Comparison of ENCODE assay signal across 8 cellular contexts in the genomic region with DNA sequence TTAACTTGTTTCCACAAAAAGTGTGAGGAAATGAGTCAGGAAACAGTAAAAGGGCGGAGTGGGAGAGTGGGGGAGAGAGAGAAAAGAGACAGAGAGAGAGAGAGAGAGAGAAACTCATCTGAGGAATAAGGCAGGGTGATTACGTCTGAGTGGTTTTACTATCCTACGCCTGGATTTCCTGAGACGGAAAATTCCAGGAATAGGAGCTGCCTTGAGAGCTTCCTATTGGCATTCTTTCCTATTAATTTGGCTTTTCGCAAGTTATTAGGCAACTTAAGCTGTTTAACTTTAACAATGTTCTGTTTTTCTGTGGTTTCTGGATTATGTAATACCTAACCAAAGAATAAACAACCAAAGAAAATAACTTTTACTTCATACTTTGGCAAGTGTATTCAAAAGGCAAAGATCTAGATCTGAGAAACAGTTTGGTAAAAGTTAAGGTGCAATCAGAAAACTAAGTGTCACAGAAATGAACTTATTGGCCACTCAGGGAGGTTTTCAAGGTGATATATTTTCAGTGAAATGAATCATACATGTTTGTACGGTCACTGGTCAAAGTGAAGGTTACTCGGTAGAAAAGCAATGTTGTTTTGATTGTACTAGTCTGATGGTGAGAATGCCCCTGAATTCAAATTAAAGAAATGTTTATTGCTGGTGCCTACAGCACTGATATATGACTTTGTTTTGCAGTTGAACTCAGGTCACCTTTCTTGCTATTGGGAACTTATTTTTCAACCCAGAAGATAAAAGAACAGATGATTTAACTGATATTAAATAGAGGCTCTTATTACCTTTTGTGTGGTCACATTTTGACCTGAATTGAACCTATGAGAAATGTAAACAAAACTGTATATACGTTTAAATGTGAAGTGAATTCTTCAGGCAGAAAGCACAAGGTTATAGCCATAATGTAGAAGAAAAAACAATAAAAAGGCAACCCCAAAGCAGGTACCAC. TPM values are rescaled to one million over a fixed set of nuclear protein-coding genes. Genes with fewer than 3 reads are reported as not detected.
A peak's percentile ranks its signal among the peaks of the same experiment; 100 is the strongest.
DNase-seq lines count a peak whose midpoint lies in the region; ATAC-seq and TF ChIP-seq lines count a peak whose summit lies in the region.

No MANE protein-coding gene starts in this region.

- POLR2A ChIA-PET in PC-9 (lab: Charles Lee; ENCODE audit: unreplicated experiment) (interaction anchor here (0.6 kb wide), 2 partner anchors 34 to 186 kb away, joined by 3 to 4 read pairs; no protein-coding TSS in a partner anchor), GM10248 (lab: Yijun Ruan, JAX) (no interaction called here)

- TF ChIP-seq CTCF in PC-9 (conservative IDR thresholded peaks at IDR 0.05): no peak; the same call in 1 of the 2 replicates
- no peak for TF ChIP-seq CTCF in colonic mucosa (IDR thresholded peaks at IDR 0.05)
- TF ChIP-seq CTCF in GM10248 (IDR thresholded peaks at IDR 0.05; ENCODE audit: control extremely low read depth, extremely low read depth, low read depth, missing control alignments): no peak
- no peak for TF ChIP-seq CTCF in dorsolateral prefrontal cortex (IDR thresholded peaks at IDR 0.05 in 54 of 56, conservative IDR thresholded peaks at IDR 0.05 in 2 of 56; ENCODE audit: low read depth in 1 of 56, partially characterized antibody in 56 of 56)

- no peaks in the 10 kb centered on the region for H3K9me2 ChIP-seq in PC-9 (ENCODE audit: insufficient read depth)

- peaks cover 6% of the 10 kb centered on the region; the same call in 1 of the 2 replicates for H3K9me3 ChIP-seq in PC-9 (ENCODE audit: insufficient read depth, low read depth)
- H3K9me3 ChIP-seq in colonic mucosa: no peaks in the 10 kb centered on the region

- peak overlapping the region; percentile 7; the same call in 1 of the 2 replicates for H2AFZ ChIP-seq in PC-9

- no peaks in the 10 kb centered on the region for H3K36me3 ChIP-seq in PC-9 (ENCODE audit: low read depth)
- H3K36me3 ChIP-seq in colonic mucosa: no peaks in the 10 kb centered on the region

- CTCF ChIA-PET in PC-9 (lab: Charles Lee): interaction anchor here (0.6 to 1.2 kb wide), 5 partner anchors 30 to 215 kb away, joined by 4 to 5 read pairs (median 4); no protein-coding TSS in a partner anchor
- CTCF ChIA-PET in GM10248 (lab: Yijun Ruan, JAX): interaction anchor here (2.1 to 2.2 kb wide), 2 partner anchors 32 to 102 kb away, joined by 8 to 9 read pairs; no protein-coding TSS in a partner anchor

- ATAC-seq in GM18498 (IDR thresholded peaks at IDR 0.05; ENCODE audit: unreplicated experiment) (peak; percentile 62), HG02759 (IDR thresholded peaks at IDR 0.05; ENCODE audit: unreplicated experiment) (peak; percentile 68), HG02870 (IDR thresholded peaks at IDR 0.05; ENCODE audit: unreplicated experiment) (no peak)

- H3K27me3 ChIP-seq in PC-9 (ENCODE audit: insufficient read depth, low read depth): no peaks in the 10 kb centered on the region
- H3K27me3 ChIP-seq in colonic mucosa: no peaks in the 10 kb centered on the region
- H3K27me3 ChIP-seq in dorsolateral prefrontal cortex: no peaks in the 10 kb centered on the region

- H4K20me1 ChIP-seq in PC-9 (ENCODE audit: insufficient read depth): no peaks in the 10 kb centered on the region

- no TSS peak for BruUV-seq in PC-9 (replicated peaks; lab: Mats Ljungman, UMichigan)

- H3K9ac ChIP-seq in colonic mucosa (ENCODE audit: low read depth in 2 of 2, low read length in 2 of 2): peak overlapping the region in 1 of 2 donors; percentile 58

- H3K27ac ChIP-seq in PC-9 (peak overlapping the region; percentile 88), colonic mucosa (peak overlapping the region; percentile 78), dorsolateral prefrontal cortex (peak overlapping the region in 7 of 59 donors; percentile 8 to 55 (median 39))

- H3K79me2 ChIP-seq in PC-9 (ENCODE audit: low read depth): no peaks in the 10 kb centered on the region

- DNase-seq in PC-9 (peak; percentile 28 to 97), colonic mucosa (peak; percentile 41), mucosa of gallbladder (ENCODE audit: low spot score) (peak; percentile 30), GM10248 (ENCODE audit: extremely low spot score) (no peak), dorsolateral prefrontal cortex (no peak)

- intact Hi-C loops in PC-9 (cut with micrococcal nuclease; ENCODE audit: unreplicated experiment) (loop anchor here (1.0 to 5.0 kb wide), 4 partner anchors 40 to 187 kb away; a partner anchor contains a TSS), colonic mucosa (cut with DNase I) (no loop called here), dorsolateral prefrontal cortex (cut with DNase I) (no loop called here)

- peaks cover 64% of the 10 kb centered on the region for H3K4me1 ChIP-seq in PC-9 (replicated peaks; ENCODE audit: insufficient read depth)
- peaks cover 3% of the 10 kb centered on the region for H3K4me1 ChIP-seq in colonic mucosa

- peak overlapping the region; percentile 76 for H3K4me2 ChIP-seq in PC-9

- H3K4me3 ChIP-seq in PC-9: peak overlapping the region; percentile 27; the same call in 1 of the 2 replicates
- H3K4me3 ChIP-seq in colonic mucosa: no peak overlapping the region
- H3K4me3 ChIP-seq in dorsolateral prefrontal cortex: peak overlapping the region in 3 of 59 donors; percentile 4 to 22 (median 10)

- H3F3A ChIP-seq in PC-9 (ENCODE audit: insufficient read depth, low read depth): peaks cover 63% of the 10 kb centered on the region

RNA-seq across cellular contexts. Expression of a gene that starts 39.9 kb away (rescaled TPM):
- 18.3 and 21.4 TPM in 2 replicates for total RNA-seq in PC-9 (2021)
- total RNA-seq in colonic mucosa: 100 to 1,000 TPM in 1 of 2 donors, 10 to 100 TPM in 1; 57.2 to 118 TPM
- total RNA-seq in mucosa of gallbladder: 40.3 TPM
- total RNA-seq in dorsolateral prefrontal cortex: 10 to 100 TPM in 6 of 120 experiments, 1 to 10 TPM in 113, under 1 TPM in 1; 0.77 to 25.0 (median 4.6) TPM

Comparison
In these comparisons a context has a peak if more than half of its experiments do, and no peak if none do; other contexts are left out.
1. DNase-seq: peak in PC-9 (2 of 2), colonic mucosa (single experiment) and mucosa of gallbladder (single experiment); none in GM10248 (single experiment) and dorsolateral prefrontal cortex (0 of 10).